ENCODE assay signal across 9 cellular contexts in genomic region chr13:41054919-41055619, GRCh38. TPM values are rescaled to one million over a fixed set of nuclear protein-coding genes. Genes with fewer than 3 reads are reported as not detected.
DNase-seq lines count a peak whose midpoint lies in the region; ATAC-seq, FAIRE-seq and TF ChIP-seq lines count a peak whose summit lies in the region.
"Had no signal": no experiment of that assay in that cellular context is flagged by ENCODE, and none has a peak within 500 bp of the region (broad histone marks: within the 10 kb centered on the region; RNA-seq: fewer than 3 reads in every experiment).

No MANE protein-coding gene starts in this region.

- no peaks in the 10 kb centered on the region for H3K9me3 ChIP-seq in CD8-positive, alpha-beta memory T cell (ENCODE audit: low read length)
- H3K9me3 ChIP-seq in HEK293 (ENCODE audit: control insufficient read depth, insufficient read depth, low read depth, low read length) (no peaks in the 10 kb centered on the region), GM12878 (replicated peaks; ENCODE audit: control insufficient read depth, insufficient read depth, low read length) (no peaks in the 10 kb centered on the region)

- H3K36me3 ChIP-seq in CD8-positive, alpha-beta memory T cell (ENCODE audit: insufficient read depth, low read length): no peaks in the 10 kb centered on the region
- H3K36me3 ChIP-seq in HEK293 (ENCODE audit: control insufficient read depth in 2 of 2, insufficient read depth in 1 of 2, low read length in 2 of 2) (no peaks in the 10 kb centered on the region), GM12878 (ENCODE audit: control insufficient read depth in 2 of 2, insufficient read depth in 2 of 2, low read length in 1 of 2) (no peaks in the 10 kb centered on the region)

- peaks cover 0 to 3% (median 0%) of the 10 kb centered on the region in 3 donors for H3K36me3 Mint-ChIP-seq in CD8-positive, alpha-beta memory T cell
- H3K36me3 Mint-ChIP-seq in nephron progenitor cell (ENCODE audit: low read depth): peaks cover 17% of the 10 kb centered on the region

- ATAC-seq in GM12878 (peak; percentile 14), HG03521 (IDR thresholded peaks at IDR 0.05; ENCODE audit: unreplicated experiment) (no peak)
- ATAC-seq in stimulated activated naive CD8-positive, alpha-beta T cell treated with anti-CD3 and anti-CD28 coated beads, Interleukin-15, amount 100 ng/mL, for 72 hours: no peak

- H3K27me3 Mint-ChIP-seq in CD8-positive, alpha-beta memory T cell: peaks cover 0 to under 1% of the 10 kb centered on the region in 2 donors
- H3K27me3 Mint-ChIP-seq in nephron progenitor cell (ENCODE audit: low read depth, poor library complexity): no peaks in the 10 kb centered on the region
- H3K27me3 Mint-ChIP-seq in stimulated activated naive CD8-positive, alpha-beta T cell treated with anti-CD3 and anti-CD28 coated beads, Interleukin-15, amount 100 ng/mL, for 72 hours: no peaks in the 10 kb centered on the region

- no peak overlapping the region for H3K9ac ChIP-seq in GM12878 (ENCODE audit: control insufficient read depth, insufficient read depth, low read length)

- H3K9me3 Mint-ChIP-seq in CD8-positive, alpha-beta memory T cell: no peaks in the 10 kb centered on the region
- H3K9me3 Mint-ChIP-seq in nephron progenitor cell: peaks cover 11% of the 10 kb centered on the region
- no peaks in the 10 kb centered on the region for H3K9me3 Mint-ChIP-seq in stimulated activated naive CD8-positive, alpha-beta T cell treated with anti-CD3 and anti-CD28 coated beads, Interleukin-15, amount 100 ng/mL, for 72 hours

- no peaks in the 10 kb centered on the region for H3K27me3 ChIP-seq in CD8-positive, alpha-beta memory T cell (ENCODE audit: insufficient read depth, low read length, poor library complexity, severe bottlenecking)
- no peaks in the 10 kb centered on the region for H3K27me3 ChIP-seq in GM12878 (replicated peaks in 1 of 2; ENCODE audit: control insufficient read depth in 2 of 2, insufficient read depth in 2 of 2, low read length in 1 of 2)

- peaks cover 35 to 53% (median 50%) of the 10 kb centered on the region in 3 donors for H3K4me1 Mint-ChIP-seq in CD8-positive, alpha-beta memory T cell
- peaks cover 47% of the 10 kb centered on the region for H3K4me1 Mint-ChIP-seq in nephron progenitor cell
- H3K4me1 Mint-ChIP-seq in stimulated activated naive CD8-positive, alpha-beta T cell treated with anti-CD3 and anti-CD28 coated beads, Interleukin-15, amount 100 ng/mL, for 72 hours: peaks cover 76% of the 10 kb centered on the region

- RAD21 ChIA-PET in GM12878 (lab: Charles Lee; ENCODE audit: unreplicated experiment): interaction anchor here (0.6 to 9.9 kb wide), 20 partner anchors 19 to 172 kb away, joined by 3 to 172 read pairs (median 8); partner anchors contain the start of gene ELF1

- no peak overlapping the region for H2AFZ ChIP-seq in GM12878 (ENCODE audit: control insufficient read depth, low read depth, low read length)

- in situ Hi-C loops in GM12878 (cut with MboI): loop anchor here (5.0 kb wide), 1 partner anchor 78 kb away; no protein-coding TSS in a partner anchor

- CTCF ChIA-PET in CD8-positive, alpha-beta memory T cell (lab: Charles Lee): interaction anchor here (1.0 to 3.6 kb wide), 18 partner anchors 12 to 213 kb away, joined by 3 to 22 read pairs (median 4); partner anchors contain the start of gene ELF1
- CTCF ChIA-PET in HEK293 (lab: Yijun Ruan, JAX): interaction anchor here (0.6 to 2.6 kb wide), 24 partner anchors 9 to 900 kb away, joined by 3 to 16 read pairs (median 4); partner anchors contain the start of gene ELF1
- CTCF ChIA-PET in GM12878 (lab: Yijun Ruan, JAX): interaction anchor here (0.6 to 5.2 kb wide), 49 partner anchors 8 to 1022 kb away, joined by 3 to 129 read pairs (median 5); partner anchors contain the start of genes ELF1 and SLC25A15

- no TSS peak for BruUV-seq in GM12878 (replicated peaks; lab: Mats Ljungman, UMichigan)

- H3K4me3 ChIP-seq in CD8-positive, alpha-beta memory T cell (ENCODE audit: low read length): no peak overlapping the region
- no peak overlapping the region for H3K4me3 ChIP-seq in HEK293 (ENCODE audit: low read depth, low read length)
- no peak overlapping the region; the same call in 1 of the 2 replicates for H3K4me3 ChIP-seq in GM12878

- peak; percentile 21; the same call in 1 of the 2 replicates for TF ChIP-seq RAD21 in GM12878 (IDR thresholded peaks at IDR 0.05; ENCODE audit: insufficient read depth, low read depth, low read length)

- H3K4me3 Mint-ChIP-seq in CD8-positive, alpha-beta memory T cell: no peak overlapping the region
- no peak overlapping the region for H3K4me3 Mint-ChIP-seq in nephron progenitor cell
- H3K4me3 Mint-ChIP-seq in stimulated activated naive CD8-positive, alpha-beta T cell treated with anti-CD3 and anti-CD28 coated beads, Interleukin-15, amount 100 ng/mL, for 72 hours: peak overlapping the region in 1 of 2 donors; percentile 4

- H3K27ac Mint-ChIP-seq in CD8-positive, alpha-beta memory T cell: peak overlapping the region in 6 of 8 donors; percentile 0 to 88 (median 37)
- H3K27ac Mint-ChIP-seq in nephron progenitor cell: peak overlapping the region; percentile 46
- no peak overlapping the region for H3K27ac Mint-ChIP-seq in stimulated activated naive CD8-positive, alpha-beta T cell treated with anti-CD3 and anti-CD28 coated beads, Interleukin-15, amount 100 ng/mL, for 72 hours

- peak overlapping the region; percentile 72 for H3K4me2 ChIP-seq in GM12878 (ENCODE audit: control insufficient read depth, insufficient read depth)

- peak; percentile 77 for FAIRE-seq in GM12878 (lab: Jason Lieb, UNC)

- H3K79me2 ChIP-seq in GM12878 (ENCODE audit: control insufficient read depth, insufficient read depth, low read length): peaks cover 80% of the 10 kb centered on the region

- TF ChIP-seq EP300 in GM12878 (IDR thresholded peaks at IDR 0.05; ENCODE audit: borderline replicate concordance in 1 of 2, control insufficient read depth in 1 of 2, low read depth in 2 of 2, low read length in 2 of 2): no peak

- TF ChIP-seq CTCF in HEK293 (tag by site-specific recombination; IDR thresholded peaks at IDR 0.05) (no peak), GM12878 (IDR thresholded peaks at IDR 0.05 in 2 of 3, conservative IDR thresholded peaks at IDR 0.05 in 1 of 3; ENCODE audit: control insufficient read depth in 2 of 3, extremely low read depth in 1 of 3, insufficient read depth in 1 of 3, low read depth in 3 of 3, low read length in 3 of 3) (peak; percentile 44 to 53 (median 46); a peak in 4 of 6 replicates), nephron progenitor cell (IDR thresholded peaks at IDR 0.05) (no peak)

- no peak for DNase-seq in CD8-positive, alpha-beta memory T cell
- DNase-seq in GM12878 (ENCODE audit: low read depth, low spot score) (no peak), nephron progenitor cell (no peak), kidney glomerular epithelial cell (lab: John Stamatoyannopoulos, UW) (no peak), activated T-cell treated with anti-CD3 and anti-CD28 coated beads for 4 hours (no peak)
- DNase-seq in stimulated activated naive CD8-positive, alpha-beta T cell treated with anti-CD3 and anti-CD28 coated beads, Interleukin-15, amount 100 ng/mL, for 72 hours: no peak
- DNase-seq: activated T-cell treated with anti-CD3 and anti-CD28 coated beads, Interleukin-2, amount 50 U/mL, for 1 hour had no signal

- H3K27ac ChIP-seq in CD8-positive, alpha-beta memory T cell (ENCODE audit: low read depth, low read length): no peak overlapping the region
- H3K27ac ChIP-seq in HEK293 (ENCODE audit: extremely low read depth, low read depth, low read length) (no peak overlapping the region), GM12878 (ENCODE audit: control insufficient read depth, insufficient read depth) (no peak overlapping the region)

- intact Hi-C loops in GM12878 (cut with micrococcal nuclease; ENCODE audit: unreplicated experiment): loop anchor here (1.0 to 5.0 kb wide), 3 partner anchors 38 to 167 kb away; partner anchors contain the start of gene ELF1

- TF ChIP-seq POLR2A in GM12878 (IDR thresholded peaks at IDR 0.05; ENCODE audit: low read depth, low read length): no peak

- SMC1A ChIA-PET in GM12878 (lab: Charles Lee; ENCODE audit: uncharacterized antibody, unreplicated experiment): interaction anchor here (0.6 to 4.0 kb wide), 35 partner anchors 9 to 354 kb away, joined by 3 to 75 read pairs (median 6); partner anchors contain the start of gene ELF1

- no peaks in the 10 kb centered on the region for H4K20me1 ChIP-seq in GM12878 (ENCODE audit: control insufficient read depth, insufficient read depth)

- H3K4me1 ChIP-seq in CD8-positive, alpha-beta memory T cell (ENCODE audit: insufficient read depth, low read length): peaks cover 27% of the 10 kb centered on the region
- H3K4me1 ChIP-seq in HEK293 (ENCODE audit: control insufficient read depth, insufficient read depth, low read length) (peaks cover 3% of the 10 kb centered on the region; the same call in 1 of the 2 replicates), GM12878 (ENCODE audit: control insufficient read depth, insufficient read depth, low read length) (peaks cover 3% of the 10 kb centered on the region; the same call in 1 of the 2 replicates)

- WGBS in GM12878 (ENCODE audit: insufficient coverage, insufficient replicate concordance, low lambda C conversion rate, missing lambda C conversion rate): 80% methylated on average over 5 of the region's 5 CpGs

- POLR2A ChIA-PET in CD8-positive, alpha-beta memory T cell (lab: Charles Lee): interaction anchor here (0.6 kb wide), 1 partner anchor 74 kb away, joined by 4 read pairs; no protein-coding TSS in a partner anchor
- POLR2A ChIA-PET in HEK293 (lab: Yijun Ruan, JAX): interaction anchor here (0.6 kb wide), 1 partner anchor 160 kb away, joined by 5 read pairs; no protein-coding TSS in a partner anchor
- POLR2A ChIA-PET in GM12878 (lab: Charles Lee): interaction anchor here (0.5 to 4.7 kb wide), 8 partner anchors 36 to 212 kb away, joined by 3 to 25 read pairs (median 4); partner anchors contain the start of gene ELF1

RNA-seq across cellular contexts. Expression of gene WBP4, which starts 6.2 kb away (rescaled TPM):
- 10 to 100 TPM; 15.5 to 15.8 TPM for total RNA-seq in CD8-positive, alpha-beta memory T cell
- polyA plus RNA-seq in CD8-positive, alpha-beta memory T cell: 4.7 TPM
- 8.1 and 8.3 TPM in 2 replicates for total RNA-seq in GM12878 (2013; cell fraction: nucleolus; rRNA removed)
- total RNA-seq in GM12878 (2014; rRNA removed): 7.4 and 11.8 TPM in 2 replicates
- 16.3 and 16.9 TPM in 2 replicates for total RNA-seq in GM12878 (2014; rRNA removed; fragmentation: Illumina TruSeq; extraction: Trizol)
- 8.3 and 8.8 TPM in 2 replicates for total RNA-seq in GM12878 (2021)
- 6.1 TPM for polyA plus RNA-seq in GM12878 (2011; ENCODE audit: low read depth)
- polyA plus RNA-seq in GM12878 (2011; rRNA removed): 15.9 and 26.4 TPM in 2 replicates
- 4.3 and 4.4 TPM in 2 replicates for polyA plus RNA-seq in GM12878 (2011; cell fraction: cytosol; rRNA removed)
- polyA plus RNA-seq in GM12878 (2011; cell fraction: nucleus; rRNA removed): 8.1 and 10.3 TPM in 2 replicates
- 9.5 and 12.1 TPM in 2 replicates for polyA plus RNA-seq in GM12878 (2012)
- polyA plus RNA-seq in GM12878 (2014; fragmentation: Illumina TruSeq; extraction: Trizol): 21.6 and 23.3 TPM in 2 replicates
- 10 to 100 TPM in 1 of 2 experiments, 1 to 10 TPM in 1; 9.7 to 12.5 TPM for polyA plus RNA-seq in GM12878 (2014; fragmentation: Nextera tagmentation; extraction: Ambion mirVana)
- polyA plus RNA-seq in GM12878 (2014; rRNA removed): 9.7 and 13.2 TPM in 2 replicates
- 10 to 100 TPM; 15.3 to 16.1 TPM for polyA plus RNA-seq in GM12878 (2016; fragmentation: Nextera tagmentation; extraction: Ambion mirVana)
- polyA minus RNA-seq in GM12878 (2011; rRNA and poly(A)+ RNA removed): 2.6 and 2.9 TPM in 2 replicates
- polyA minus RNA-seq in GM12878 (2011; cell fraction: cytosol; rRNA and poly(A)+ RNA removed): 3.3 and 3.7 TPM in 2 replicates
- polyA minus RNA-seq in GM12878 (2011; cell fraction: nucleus; rRNA and poly(A)+ RNA removed): 2.3 and 5.4 TPM in 2 replicates

RNA-seq across cellular contexts. Expression of gene ELF1, which starts 36.0 kb away (rescaled TPM):
- total RNA-seq in CD8-positive, alpha-beta memory T cell: 10 to 100 TPM; 76.8 to 77.6 TPM
- polyA plus RNA-seq in CD8-positive, alpha-beta memory T cell: 139 TPM
- 78.0 and 86.2 TPM in 2 replicates for total RNA-seq in GM12878 (2013; cell fraction: nucleolus; rRNA removed)
- 45.7 and 49.2 TPM in 2 replicates for total RNA-seq in GM12878 (2014; rRNA removed)
- 55.1 and 59.4 TPM in 2 replicates for total RNA-seq in GM12878 (2014; rRNA removed; fragmentation: Illumina TruSeq; extraction: Trizol)
- total RNA-seq in GM12878 (2021): 70.5 and 74.2 TPM in 2 replicates
- 22.7 TPM for polyA plus RNA-seq in GM12878 (2011; ENCODE audit: low read depth)
- polyA plus RNA-seq in GM12878 (2011; rRNA removed): 83.5 and 97.6 TPM in 2 replicates
- polyA plus RNA-seq in GM12878 (2011; cell fraction: cytosol; rRNA removed): 55.7 and 60.5 TPM in 2 replicates
- polyA plus RNA-seq in GM12878 (2011; cell fraction: nucleus; rRNA removed): 49.6 and 50.3 TPM in 2 replicates
- polyA plus RNA-seq in GM12878 (2012): 35.2 and 60.8 TPM in 2 replicates
- polyA plus RNA-seq in GM12878 (2014; fragmentation: Illumina TruSeq; extraction: Trizol): 91.6 and 118 TPM in 2 replicates
- 10 to 100 TPM; 43.3 to 43.5 TPM for polyA plus RNA-seq in GM12878 (2014; fragmentation: Nextera tagmentation; extraction: Ambion mirVana)
- 46.8 and 47.9 TPM in 2 replicates for polyA plus RNA-seq in GM12878 (2014; rRNA removed)
- polyA plus RNA-seq in GM12878 (2016; fragmentation: Nextera tagmentation; extraction: Ambion mirVana): 10 to 100 TPM; 56.2 to 64.0 TPM
- 93.0 and 151 TPM in 2 replicates for polyA minus RNA-seq in GM12878 (2011; rRNA and poly(A)+ RNA removed)
- 33.3 and 41.4 TPM in 2 replicates for polyA minus RNA-seq in GM12878 (2011; cell fraction: cytosol; rRNA and poly(A)+ RNA removed)
- 49.9 and 69.4 TPM in 2 replicates for polyA minus RNA-seq in GM12878 (2011; cell fraction: nucleus; rRNA and poly(A)+ RNA removed)

Comparison
In these comparisons a context has a peak if more than half of its experiments do, and no peak if none do; other contexts are left out.
1. H3K27ac Mint-ChIP-seq: peak in CD8-positive, alpha-beta memory T cell (6 of 8) and nephron progenitor cell (single experiment); none in stimulated activated naive CD8-positive, alpha-beta T cell treated with anti-CD3 and anti-CD28 coated beads, Interleukin-15, amount 100 ng/mL, for 72 hours (0 of 2).
2. CTCF ChIP-seq: peak in GM12878 (3 of 3); none in HEK293 (single experiment) and nephron progenitor cell (single experiment).